ENCODE assay signal across 1 cellular context in the genomic region with DNA sequence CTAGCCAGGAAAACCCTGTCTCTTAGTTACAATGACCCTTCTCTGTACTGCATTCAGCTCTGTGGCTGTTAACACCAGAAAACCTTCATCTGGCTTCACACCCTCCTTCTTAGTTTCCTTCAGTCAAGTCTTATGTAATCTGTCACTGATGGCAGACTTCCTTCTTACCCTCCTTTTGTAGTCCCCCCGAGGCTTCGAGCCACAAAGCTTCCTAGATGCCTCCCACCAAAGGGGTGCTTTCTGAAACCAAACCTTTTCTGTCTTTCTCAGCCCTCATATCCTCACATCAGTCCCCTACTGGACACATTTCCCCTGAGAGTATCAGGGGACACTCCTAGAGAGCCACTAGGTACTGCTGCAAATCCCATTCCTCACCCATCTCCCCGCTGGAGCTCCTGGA.
A peak's percentile ranks its signal among the peaks of the same experiment; 100 is the strongest.
TF ChIP-seq lines count a peak whose summit lies in the region.

No MANE protein-coding gene starts in this region.

TF ChIP-seq in HepG2, 621 proteins besides CTCF, POLR2A, EP300 and RAD21:
- TF ChIP-seq ZNF354B (CRISPR knock-in tag; IDR thresholded peaks at IDR 0.05), result 0 out of 2 replicates have a peak, but pooled peaks have one; percentile 36
- no peak for TF ChIP-seq ZSCAN5A (CRISPR knock-in tag; IDR thresholded peaks at IDR 0.05; ENCODE audit: borderline replicate concordance)
- peak; percentile 36 for TF ChIP-seq CCAR2 (optimal IDR thresholded peaks at IDR 0.05; ENCODE audit: low read depth, low read length)
TF ChIP-seq in HepG2: peak in this region for 2.
